ENCODE assay signal across 10 cellular contexts in the genomic region with DNA sequence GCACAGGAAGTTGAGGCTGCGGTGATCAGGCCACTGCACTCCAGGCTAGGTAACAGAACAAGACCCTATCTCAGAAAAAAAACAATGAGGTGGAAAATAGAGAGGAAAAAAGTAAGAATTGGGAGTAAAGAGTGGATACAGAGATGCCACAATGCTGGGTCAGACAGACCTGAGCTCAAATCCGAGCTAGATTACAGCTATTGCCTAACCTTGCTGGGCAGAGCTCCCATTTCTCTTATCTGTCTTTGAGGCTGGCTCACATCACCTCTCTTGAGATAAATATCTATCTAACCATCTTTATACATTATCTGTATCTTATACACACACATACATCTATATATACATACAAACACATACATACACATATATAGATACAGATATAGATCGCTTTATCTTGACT. TPM values are rescaled to one million over a fixed set of nuclear protein-coding genes. Genes with fewer than 3 reads are reported as not detected.
"Had no signal": no experiment of that assay in that cellular context is flagged by ENCODE, and none has a peak within 500 bp of the region (broad histone marks: within the 10 kb centered on the region; RNA-seq: fewer than 3 reads in every experiment).

No MANE protein-coding gene starts in this region.

- H3K4me3 ChIP-seq: GM23338 had no signal

- H3K27ac ChIP-seq: KMS-11 had no signal

- DNase-seq: H9, HCEC 1CT, KBM-7 had no signal

- H3K9ac ChIP-seq: KMS-11 had no signal

- ATAC-seq: GM23338 had no signal

- H3K4me2 ChIP-seq: GM23338, KMS-11 had no signal

- H2AFZ ChIP-seq: GM23338 had no signal

- FAIRE-seq: H1, H54, HTR-8/SVneo had no signal

RNA-seq across cellular contexts. Expression of a gene that starts 59.0 kb away (rescaled TPM):
- total RNA-seq: GM23338, H1, H9, HT-29 had no signal
- polyA plus RNA-seq: GM23338, H1, IgD-negative memory B cell had no signal
